Comparison of ENCODE assay signal across 25 cellular contexts in genomic region chr1:214392246-214392645, GRCh38.
DNase-seq lines count a peak whose midpoint lies in the region; ATAC-seq, FAIRE-seq and TF ChIP-seq lines count a peak whose summit lies in the region.
"Had no signal": no experiment of that assay in that cellular context is flagged by ENCODE, and none has a peak within 500 bp of the region (broad histone marks: within the 10 kb centered on the region; RNA-seq: fewer than 3 reads in every experiment).

No MANE protein-coding gene starts in this region.

- no peak for DNase-seq in HFFc6
- no peak for DNase-seq in astrocyte (ENCODE audit: low read depth)
- no peak for DNase-seq in glutamatergic neuron
- no peak for DNase-seq in NCI-H1436 (lab: John Stamatoyannopoulos, UW)
- DNase-seq in SHP77 (lab: John Stamatoyannopoulos, UW): no peak
- DNase-seq in G401 (ENCODE audit: low spot score): no peak
- DNase-seq: ACHN, AML-193, DMS53, GM23248, H9, Karpas-422, MV-4-11, NCI-H1694 treated with DMSO at 0.1 percent for 48 hours, NCI-H2081 treated with DMSO at 0.1 percent for 48 hours, NCI-H2171 treated with DMSO at 0.1 percent for 48 hours, NCI-H524 treated with DMSO at 0.1 percent for 48 hours, NCI-H82, SW 1271 had no signal

- peaks cover 10% of the 10 kb centered on the region for H3K4me1 ChIP-seq in astrocyte (ENCODE audit: insufficient read depth, low read length)

- H3K4me3 Mint-ChIP-seq in HFFc6 (no peak overlapping the region), astrocyte (ENCODE audit: unreplicated experiment) (no peak overlapping the region), glutamatergic neuron (ENCODE audit: unreplicated experiment) (peak overlapping the region; percentile 7)
- H3K4me3 Mint-ChIP-seq: H9, IgD-negative memory B cell had no signal

- no peak overlapping the region for H3K9ac ChIP-seq in astrocyte (ENCODE audit: low read length)
- H3K9ac ChIP-seq: GM23248 had no signal

- H3K27me3 Mint-ChIP-seq in HFFc6 (ENCODE audit: insufficient read depth) (peaks cover 4% of the 10 kb centered on the region), astrocyte (ENCODE audit: low read depth, unreplicated experiment) (no peaks in the 10 kb centered on the region), glutamatergic neuron (ENCODE audit: unreplicated experiment) (no peaks in the 10 kb centered on the region)

- H4K20me1 ChIP-seq in astrocyte (ENCODE audit: insufficient read depth, low read length): no peaks in the 10 kb centered on the region

- H3K36me3 ChIP-seq in astrocyte (ENCODE audit: insufficient read depth, low read length): peaks cover 47% of the 10 kb centered on the region

- H3K27ac Mint-ChIP-seq in HFFc6 (peak overlapping the region; percentile 30; the same call in 1 of the 2 replicates), astrocyte (ENCODE audit: unreplicated experiment) (peak overlapping the region; percentile 58), glutamatergic neuron (ENCODE audit: unreplicated experiment) (peak overlapping the region; percentile 46)
- H3K27ac Mint-ChIP-seq: IgD-negative memory B cell had no signal

- H3K9me3 Mint-ChIP-seq in HFFc6 (no peaks in the 10 kb centered on the region), astrocyte (ENCODE audit: unreplicated experiment) (no peaks in the 10 kb centered on the region), glutamatergic neuron (ENCODE audit: unreplicated experiment) (peaks cover 4% of the 10 kb centered on the region)
- H3K9me3 Mint-ChIP-seq: H9, IgD-negative memory B cell had no signal

- no peak for FAIRE-seq in astrocyte (lab: Jason Lieb, UNC)
- FAIRE-seq: GM12878, RCC 7860 had no signal

- peaks cover 26% of the 10 kb centered on the region for H3K79me2 ChIP-seq in astrocyte (ENCODE audit: insufficient read depth, low read length)

- H2AFZ ChIP-seq in astrocyte (ENCODE audit: low read depth, low read length): no peak overlapping the region
- H2AFZ ChIP-seq: GM23248 had no signal

- in situ Hi-C loops in G401 (cut with HindIII; ENCODE audit: low sequenced_read_pairs): no loop called here

- H3K4me1 Mint-ChIP-seq in HFFc6 (ENCODE audit: low read depth) (peaks cover 78% of the 10 kb centered on the region), astrocyte (ENCODE audit: low read depth, unreplicated experiment) (peaks cover 17% of the 10 kb centered on the region), glutamatergic neuron (ENCODE audit: low read depth, unreplicated experiment) (peaks cover 25% of the 10 kb centered on the region)
- H3K4me1 Mint-ChIP-seq: IgD-negative memory B cell had no signal

- no peak overlapping the region for H3K4me3 ChIP-seq in astrocyte (ENCODE audit: insufficient read depth, low read depth, low read length)
- H3K4me3 ChIP-seq: GM12878, GM23248 had no signal

- no peak overlapping the region for H3K4me2 ChIP-seq in astrocyte (ENCODE audit: low read length)

- no peak overlapping the region for H3K27ac ChIP-seq in astrocyte (ENCODE audit: low read depth, low read length)
- H3K27ac ChIP-seq: C4-2B, GM23248 had no signal

- H3K36me3 Mint-ChIP-seq in HFFc6 (ENCODE audit: low read depth): peaks cover 67% of the 10 kb centered on the region
- H3K36me3 Mint-ChIP-seq in astrocyte (ENCODE audit: low read depth, unreplicated experiment): peaks cover 41% of the 10 kb centered on the region
- H3K36me3 Mint-ChIP-seq in glutamatergic neuron (ENCODE audit: unreplicated experiment): no peaks in the 10 kb centered on the region
- H3K36me3 Mint-ChIP-seq: IgD-negative memory B cell had no signal

- H3K27me3 ChIP-seq in astrocyte (ENCODE audit: insufficient read depth, low read length): no peaks in the 10 kb centered on the region

- H3K9me3 ChIP-seq in astrocyte (ENCODE audit: insufficient read depth, low read depth, low read length): no peaks in the 10 kb centered on the region

- TF ChIP-seq CTCF in HFFc6 (IDR thresholded peaks at IDR 0.05) (no peak), astrocyte (IDR thresholded peaks at IDR 0.05; ENCODE audit: insufficient read depth, low read depth, low read length) (no peak), glutamatergic neuron (IDR thresholded peaks at IDR 0.05; ENCODE audit: partially characterized antibody, unreplicated experiment) (no peak)

- ATAC-seq in GM19395 (IDR thresholded peaks at IDR 0.05; ENCODE audit: unreplicated experiment): no peak
- ATAC-seq: GM12878, Right ventricle myocardium inferior had no signal
